Comparison of ENCODE assay signal across 17 cellular contexts in genomic region chr6:12116978-12117377, GRCh38.
DNase-seq lines count a peak whose midpoint lies in the region; ATAC-seq, FAIRE-seq and TF ChIP-seq lines count a peak whose summit lies in the region.
"Had no signal": no experiment of that assay in that cellular context is flagged by ENCODE, and none has a peak within 500 bp of the region (broad histone marks: within the 10 kb centered on the region; RNA-seq: fewer than 3 reads in every experiment).

No MANE protein-coding gene starts in this region.

- peak overlapping the region; percentile 78 to 90 for H3K27ac Mint-ChIP-seq in natural killer cell treated with Interleukin-12 subunit alpha and Interleukin-12 subunit beta and Interleukin-15 and Interleukin-18, amount 100 ng/mL, for 72 hours
- peak overlapping the region in 1 of 2 donors; percentile 74 for H3K27ac Mint-ChIP-seq in natural killer cell
- H3K27ac Mint-ChIP-seq in stimulated activated memory B cell treated with anti-CD40 and anti-IgM and Interleukin-4, amounts not matched to agents 10 μg/mL and 1 μg/mL and 100 μg/mL, for 72 hours = peak overlapping the region; percentile 79

- H3K4me3 Mint-ChIP-seq in natural killer cell treated with Interleukin-12 subunit alpha and Interleukin-12 subunit beta and Interleukin-15 and Interleukin-18, amount 100 ng/mL, for 72 hours = no peak overlapping the region
- no peak overlapping the region for H3K4me3 Mint-ChIP-seq in natural killer cell
- no peak overlapping the region for H3K4me3 Mint-ChIP-seq in stimulated activated memory B cell treated with anti-CD40 and anti-IgM and Interleukin-4, amounts not matched to agents 10 μg/mL and 1 μg/mL and 100 μg/mL, for 72 hours
- H3K4me3 Mint-ChIP-seq: CD14-positive monocyte; CD4-positive, alpha-beta memory T cell; H9 had no signal

- no peak for FAIRE-seq in K562 (lab: Jason Lieb, UNC)
- FAIRE-seq: H1 had no signal

- H3K9me1 ChIP-seq in K562 (ENCODE audit: control insufficient read depth, insufficient read depth, low read length) = no peaks in the 10 kb centered on the region

- TF ChIP-seq POLR2A in K562 (conservative IDR thresholded peaks at IDR 0.05) (no peak), gastroesophageal sphincter (IDR thresholded peaks at IDR 0.05) (no peak)

- intact Hi-C loops in natural killer cell (cut with micrococcal nuclease) = no loop called here
- intact Hi-C loops in K562 (cut with micrococcal nuclease) = no loop called here

- H3K4me3 ChIP-seq in K562 = no peak overlapping the region
- H3K4me3 ChIP-seq in gastroesophageal sphincter = no peak overlapping the region
- H3K4me3 ChIP-seq: BLaER1 had no signal

- no peak overlapping the region for H3K9ac ChIP-seq in K562 (ENCODE audit: insufficient read depth in 1 of 2, low read depth in 2 of 2, low read length in 2 of 2)
- H3K9ac ChIP-seq: BLaER1 had no signal

- H3K27me3 ChIP-seq in K562 (ENCODE audit: control insufficient read depth in 2 of 2, insufficient read depth in 2 of 2, low read length in 2 of 2) (no peaks in the 10 kb centered on the region), gastroesophageal sphincter (no peaks in the 10 kb centered on the region)
- H3K27me3 ChIP-seq: BLaER1 had no signal

- DNase-seq in natural killer cell treated with Interleukin-12 subunit alpha and Interleukin-12 subunit beta and Interleukin-15 and Interleukin-18, amount 100 ng/mL, for 72 hours (ENCODE audit: low spot score) = no peak
- DNase-seq in natural killer cell (no peak), K562 (ENCODE audit: extremely low read depth in 1 of 4, low spot score in 3 of 4) (no peak), Kasumi-1 (lab: John Stamatoyannopoulos, UW) (no peak)
- DNase-seq: 8988T; CD4-positive, alpha-beta memory T cell; DMS153; DMS79; GDM1; H9 had no signal

- peaks cover 44% of the 10 kb centered on the region for H3K36me3 Mint-ChIP-seq in natural killer cell treated with Interleukin-12 subunit alpha and Interleukin-12 subunit beta and Interleukin-15 and Interleukin-18, amount 100 ng/mL, for 72 hours
- H3K36me3 Mint-ChIP-seq in natural killer cell = peaks cover 25% of the 10 kb centered on the region
- peaks cover 33% of the 10 kb centered on the region for H3K36me3 Mint-ChIP-seq in stimulated activated memory B cell treated with anti-CD40 and anti-IgM and Interleukin-4, amounts not matched to agents 10 μg/mL and 1 μg/mL and 100 μg/mL, for 72 hours

- no peak for TF ChIP-seq CTCF in natural killer cell (IDR thresholded peaks at IDR 0.05)
- no peak for TF ChIP-seq CTCF in K562 (IDR thresholded peaks at IDR 0.05 in 2 of 3, conservative IDR thresholded peaks at IDR 0.05 in 1 of 3; ENCODE audit: insufficient read depth in 2 of 3, low read depth in 1 of 3, low read length in 3 of 3)
- no peak for TF ChIP-seq CTCF in gastroesophageal sphincter (IDR thresholded peaks at IDR 0.05)

- no peak for ATAC-seq in natural killer cell treated with Interleukin-12 subunit alpha and Interleukin-12 subunit beta and Interleukin-15 and Interleukin-18, amount 100 ng/mL, for 72 hours
- ATAC-seq in natural killer cell = no peak
- ATAC-seq in K562 = no peak
- ATAC-seq in stimulated activated memory B cell treated with anti-CD40 and anti-IgM and Interleukin-4, amounts not matched to agents 10 μg/mL and 1 μg/mL and 100 μg/mL, for 72 hours = no peak
- no peak for ATAC-seq in HG02798 (IDR thresholded peaks at IDR 0.05; ENCODE audit: poor library complexity, unreplicated experiment)
- ATAC-seq in gastroesophageal sphincter = no peak

- 66% methylated on average over 3 of the region's 3 CpGs for WGBS in K562 (ENCODE audit: insufficient coverage, low coverage, missing lambda C conversion rate)
- 85 to 89% methylated on average over 3 of the region's 3 CpGs for WGBS in gastroesophageal sphincter (ENCODE audit: low coverage in 1 of 2), 2 donors

- CTCF ChIA-PET in K562 (lab: Yijun Ruan, JAX; ENCODE audit: low intra/inter-chr PET ratio) = no interaction called here

- H4K20me1 ChIP-seq in K562 (replicated peaks; ENCODE audit: control insufficient read depth, insufficient read depth, low read length) = no peaks in the 10 kb centered on the region
- H4K20me1 ChIP-seq: BLaER1 had no signal

- H3K4me1 ChIP-seq in K562 (replicated peaks in 1 of 2; ENCODE audit: control insufficient read depth in 2 of 2, insufficient read depth in 2 of 2, low read length in 2 of 2) (peaks cover 0 to 10% of the 10 kb centered on the region in 2 experiments; a peak in 2 of 5 replicates), gastroesophageal sphincter (no peaks in the 10 kb centered on the region)

- no peaks in the 10 kb centered on the region for H3K27me3 Mint-ChIP-seq in natural killer cell treated with Interleukin-12 subunit alpha and Interleukin-12 subunit beta and Interleukin-15 and Interleukin-18, amount 100 ng/mL, for 72 hours
- no peaks in the 10 kb centered on the region for H3K27me3 Mint-ChIP-seq in natural killer cell (ENCODE audit: low read depth in 2 of 2)
- H3K27me3 Mint-ChIP-seq in stimulated activated memory B cell treated with anti-CD40 and anti-IgM and Interleukin-4, amounts not matched to agents 10 μg/mL and 1 μg/mL and 100 μg/mL, for 72 hours = no peaks in the 10 kb centered on the region
- H3K27me3 Mint-ChIP-seq: CD4-positive, alpha-beta memory T cell had no signal

- H3K4me1 Mint-ChIP-seq in natural killer cell treated with Interleukin-12 subunit alpha and Interleukin-12 subunit beta and Interleukin-15 and Interleukin-18, amount 100 ng/mL, for 72 hours (ENCODE audit: low read depth in 2 of 2) = peaks cover 62% of the 10 kb centered on the region in 2 donors
- H3K4me1 Mint-ChIP-seq in natural killer cell = peaks cover 58 to 69% of the 10 kb centered on the region in 2 donors
- H3K4me1 Mint-ChIP-seq in stimulated activated memory B cell treated with anti-CD40 and anti-IgM and Interleukin-4, amounts not matched to agents 10 μg/mL and 1 μg/mL and 100 μg/mL, for 72 hours = peaks cover 69% of the 10 kb centered on the region

- no peak overlapping the region for H2AFZ ChIP-seq in K562 (ENCODE audit: low read depth, low read length)

- no peaks in the 10 kb centered on the region; the same call in 1 of the 2 replicates for H3K9me3 ChIP-seq in K562 (replicated peaks; ENCODE audit: control insufficient read depth, insufficient read depth, low read depth, low read length)
- H3K9me3 ChIP-seq in gastroesophageal sphincter = peaks cover 0 to 11% (median 0%) of the 10 kb centered on the region in 3 donors

- peaks cover 44% of the 10 kb centered on the region for H3K36me3 ChIP-seq in K562 (ENCODE audit: control insufficient read depth, insufficient read depth, low read length)
- H3K36me3 ChIP-seq in gastroesophageal sphincter = peaks cover 0 to 23% of the 10 kb centered on the region in 2 donors

- H3K27ac ChIP-seq in K562 (ENCODE audit: extremely low read depth, low read depth, low read length) = no peak overlapping the region
- no peak overlapping the region for H3K27ac ChIP-seq in gastroesophageal sphincter
- H3K27ac ChIP-seq: BLaER1, HL-60 had no signal

- POLR2A ChIA-PET in K562 (lab: Yijun Ruan, JAX) = no interaction called here

- no peak for TF ChIP-seq RAD21 in K562 (CRISPR knock-in tag; conservative IDR thresholded peaks at IDR 0.05 in 1 of 2, IDR thresholded peaks at IDR 0.05 in 1 of 2)

- in situ Hi-C loops in K562 (cut with MboI) = no loop called here

- no peak overlapping the region for H3K4me2 ChIP-seq in K562 (ENCODE audit: insufficient read depth, low read length)
- H3K4me2 ChIP-seq: BLaER1 had no signal

- TF ChIP-seq EP300 in K562 (IDR thresholded peaks at IDR 0.05; ENCODE audit: low read length) (no peak), gastroesophageal sphincter (IDR thresholded peaks at IDR 0.05) (no peak)

- BruUV-seq in K562 (replicated peaks; lab: Mats Ljungman, UMichigan) = no TSS peak

- peaks cover 4% of the 10 kb centered on the region for H3K9me3 Mint-ChIP-seq in natural killer cell treated with Interleukin-12 subunit alpha and Interleukin-12 subunit beta and Interleukin-15 and Interleukin-18, amount 100 ng/mL, for 72 hours
- H3K9me3 Mint-ChIP-seq in natural killer cell = peaks cover 0 to 3% of the 10 kb centered on the region in 2 donors
- H3K9me3 Mint-ChIP-seq in stimulated activated memory B cell treated with anti-CD40 and anti-IgM and Interleukin-4, amounts not matched to agents 10 μg/mL and 1 μg/mL and 100 μg/mL, for 72 hours = peaks cover 4% of the 10 kb centered on the region

- peaks cover 22% of the 10 kb centered on the region; the same call in 2 of the 3 replicates for H3K79me2 ChIP-seq in K562 (ENCODE audit: control insufficient read depth, insufficient read depth, low read length)

TF ChIP-seq in K562, 482 proteins besides CTCF, POLR2A, EP300 and RAD21:
- TF ChIP-seq PCBP2 (IDR thresholded peaks at IDR 0.05; ENCODE audit: low read depth, low read length, poor library complexity, severe bottlenecking) (no peak), ZNF583 (CRISPR knock-in tag; IDR thresholded peaks at IDR 0.05) (peak; percentile 99)
TF ChIP-seq in K562: peak in this region for 1.
